ENCODE assay signal across 23 cellular contexts in genomic region chr7:140734729-140735128, GRCh38.
"Had no signal": no experiment of that assay in that cellular context is flagged by ENCODE, and none has a peak within 500 bp of the region (broad histone marks: within the 10 kb centered on the region; RNA-seq: fewer than 3 reads in every experiment).

No MANE protein-coding gene starts in this region.

- FAIRE-seq: HTR-8/SVneo had no signal

- DNase-seq: KBM-7; MG63; NCI-H1092 treated with DMSO at 0.1 percent for 48 hours; NCI-H1436; NCI-H1694; NCI-H187 treated with DMSO at 0.1 percent for 48 hours; NCI-H2029 treated with DMSO at 0.1 percent for 48 hours; NCI-H2227 treated with DMSO at 0.1 percent for 48 hours; NCI-H446; NCI-H510A; NCI-H524 treated with DMSO at 0.1 percent for 48 hours; NCI-H69; NCI-H774; NK-92 treated with Interleukin-12 subunit alpha and Interleukin-12 subunit beta, amount 100 ng/mL, for 24 hours; PC-3; SHP77 treated with DMSO at 0.1 percent for 48 hours; SJCRH30; T-helper 1 cell had no signal

- H3K9me3 ChIP-seq: MG63, SJCRH30 had no signal

- H3K4me3 ChIP-seq: MG63, SJCRH30 had no signal

- H3K27me3 ChIP-seq: MG63, SJCRH30 had no signal

- H3K36me3 ChIP-seq: MG63 had no signal

- ATAC-seq: Panc1, PC-3, Right ventricle myocardium inferior, SK-N-SH treated with all-trans-retinoic acid at 6 μM for 48 hours had no signal

- H3K27ac ChIP-seq: HL-60, SJCRH30 had no signal

- H3K4me1 ChIP-seq: SJCRH30 had no signal
